In genomic region chr9:135778421-135778820, GRCh38 we compare ENCODE assay signal across 34 cellular contexts.
"Had no signal": no experiment of that assay in that cellular context is flagged by ENCODE, and none has a peak within 500 bp of the region (broad histone marks: within the 10 kb centered on the region; RNA-seq: fewer than 3 reads in every experiment).

No MANE protein-coding gene starts in this region.

- H3K36me3 ChIP-seq: MG63 had no signal

- DNase-seq: Karpas-422, Kasumi-1, MG63, MM.1S, MV-4-11, NCI-H1048, NCI-H1092, NCI-H1092 treated with DMSO at 0.1 percent for 48 hours, NCI-H1105, NCI-H1105 treated with DMSO at 0.1 percent for 48 hours, NCI-H1417, NCI-H1417 treated with DMSO at 0.1 percent for 48 hours, NCI-H1436, NCI-H1436 treated with DMSO at 0.1 percent for 48 hours, NCI-H146, NCI-H1694, NCI-H1694 treated with DMSO at 0.1 percent for 48 hours, NCI-H187, NCI-H187 treated with DMSO at 0.1 percent for 48 hours, NCI-H1930, NCI-H2029, NCI-H2029 treated with DMSO at 0.1 percent for 48 hours, NCI-H2081, NCI-H2081 treated with DMSO at 0.1 percent for 48 hours, NCI-H2107, NCI-H2171, NCI-H2171 treated with DMSO at 0.1 percent for 48 hours, NCI-H2227 treated with DMSO at 0.1 percent for 48 hours, NCI-H226, NCI-H345, NCI-H446, NCI-H446 treated with DMSO at 0.1 percent for 48 hours, NCI-H510A, NCI-H510A treated with DMSO at 0.1 percent for 48 hours had no signal

- H3K27me3 ChIP-seq: MG63 had no signal

- H3K9me3 ChIP-seq: MG63 had no signal

- H3K4me3 ChIP-seq: MG63 had no signal
